In genomic region chr2:33137331-33137730, GRCh38 we compare ENCODE assay signal across 20 cellular contexts.
A peak's percentile ranks its signal among the peaks of the same experiment; 100 is the strongest.
DNase-seq lines count a peak whose midpoint lies in the region; ATAC-seq and TF ChIP-seq lines count a peak whose summit lies in the region.
"Had no signal": no experiment of that assay in that cellular context is flagged by ENCODE, and none has a peak within 500 bp of the region (broad histone marks: within the 10 kb centered on the region; RNA-seq: fewer than 3 reads in every experiment).

No MANE protein-coding gene starts in this region.

- H3K27me3 ChIP-seq in GM23248 (replicated peaks; ENCODE audit: insufficient read depth) = no peaks in the 10 kb centered on the region
- H3K27me3 ChIP-seq in thoracic aorta (replicated peaks; ENCODE audit: insufficient read depth) = no peaks in the 10 kb centered on the region
- peaks cover 0 to 5% (median 0%) of the 10 kb centered on the region in 45 donors for H3K27me3 ChIP-seq in dorsolateral prefrontal cortex
- H3K27me3 ChIP-seq in H9 (ENCODE audit: insufficient read depth, low read length) = no peaks in the 10 kb centered on the region
- H3K27me3 ChIP-seq: gastrocnemius medialis, upper lobe of left lung had no signal

- no peaks in the 10 kb centered on the region for H3K9me2 ChIP-seq in GM23248 (ENCODE audit: insufficient read depth)

- TF ChIP-seq CTCF in astrocyte of the cerebellum (IDR thresholded peaks at IDR 0.05; ENCODE audit: low read depth, low read length, missing control alignments) (no peak), fibroblast of the aortic adventitia (IDR thresholded peaks at IDR 0.05; ENCODE audit: insufficient read depth, low read length) (no peak), thoracic aorta (IDR thresholded peaks at IDR 0.05) (no peak), dorsolateral prefrontal cortex (IDR thresholded peaks at IDR 0.05 in 54 of 56, conservative IDR thresholded peaks at IDR 0.05 in 2 of 56; ENCODE audit: low read depth in 1 of 56, partially characterized antibody in 56 of 56) (no peak), H9 (conservative IDR thresholded peaks at IDR 0.05) (no peak)

- H3K79me2 ChIP-seq in GM23248 (ENCODE audit: insufficient read depth) (peaks cover 63% of the 10 kb centered on the region), H9 (ENCODE audit: insufficient read depth, low read length) (no peaks in the 10 kb centered on the region)

- no peaks in the 10 kb centered on the region for H3K36me3 Mint-ChIP-seq in H9 (ENCODE audit: insufficient read depth in 1 of 3, low read depth in 3 of 3)
- H3K36me3 Mint-ChIP-seq: activated CD4-positive, alpha-beta memory T cell treated with anti-CD3 and anti-CD28 coated beads for 36 hours; CD4-positive, CD25-positive, alpha-beta regulatory T cell; WTC11 had no signal

- no peaks in the 10 kb centered on the region for H4K20me1 ChIP-seq in GM23248 (ENCODE audit: insufficient read depth)
- H4K20me1 ChIP-seq in H9 (ENCODE audit: control insufficient read depth, insufficient read depth, insufficient read length) = no peaks in the 10 kb centered on the region

- H3K27ac ChIP-seq in GM23248 (peak overlapping the region; percentile 87; the same call in 1 of the 2 replicates), thoracic aorta (peak overlapping the region; percentile 95 to 98), dorsolateral prefrontal cortex (no peak overlapping the region), H9 (ENCODE audit: insufficient read length, low read depth, low read length) (no peak overlapping the region)
- H3K27ac ChIP-seq: RWPE1 had no signal

- H4K8ac ChIP-seq in H9 (replicated peaks; ENCODE audit: insufficient read length, low read depth, low read length) = no peak overlapping the region

- no peak overlapping the region for H2BK120ac ChIP-seq in H9 (ENCODE audit: low read depth, low read length, poor library complexity, severe bottlenecking)

- no peaks in the 10 kb centered on the region for H3K79me1 ChIP-seq in H9 (ENCODE audit: insufficient read depth, low read depth, low read length, poor library complexity, severe bottlenecking)

- H2BK12ac ChIP-seq in H9 (ENCODE audit: insufficient read length, low read depth, low read length) = no peak overlapping the region

- peak overlapping the region; percentile 95 for H3K4me3 ChIP-seq in GM23248
- peak overlapping the region; percentile 17 for H3K4me3 ChIP-seq in astrocyte of the cerebellum (ENCODE audit: low read depth, low read length)
- H3K4me3 ChIP-seq in fibroblast of the aortic adventitia (ENCODE audit: low read depth, low read length) = peak overlapping the region; percentile 73
- H3K4me3 ChIP-seq in thoracic aorta = peak overlapping the region; percentile 78
- no peak overlapping the region for H3K4me3 ChIP-seq in dorsolateral prefrontal cortex
- H3K4me3 ChIP-seq: K562 had no signal

- no peak for ATAC-seq in thoracic aorta (ENCODE audit: insufficient number of reproducible peaks, low FRiP score, low read depth)
- ATAC-seq: gastrocnemius medialis, K562, lower lobe of right lung had no signal

- no peaks in the 10 kb centered on the region for H3K23me2 ChIP-seq in H9 (ENCODE audit: insufficient read length, low read depth, low read length, poor library complexity, severe bottlenecking)

- H3K4me1 ChIP-seq in GM23248 (ENCODE audit: insufficient read depth) (peaks cover 29% of the 10 kb centered on the region), thoracic aorta (ENCODE audit: control insufficient read depth in 1 of 2, low read depth in 2 of 2) (peaks cover 21 to 59% of the 10 kb centered on the region in 2 donors), H9 (ENCODE audit: insufficient read depth, low read length) (peaks cover 3% of the 10 kb centered on the region; the same call in 1 of the 2 replicates)

- H3K9ac ChIP-seq in GM23248 (peak overlapping the region; percentile 89), H9 (ENCODE audit: extremely low read depth, insufficient read length, low read length) (no peak overlapping the region)

- no peak overlapping the region for H3K18ac ChIP-seq in H9 (ENCODE audit: insufficient read length, low read depth, low read length)

- 30 to 36% methylated on average over 1 of the region's 1 CpG for WGBS in GM23248 (ENCODE audit: low coverage in 1 of 2, low lambda C conversion rate in 2 of 2, missing lambda C conversion rate in 2 of 2), 2 experiments
- whole genome bisulfite sequencing in H9 (ENCODE audit: extremely low coverage, insufficient read length, low lambda C conversion rate) = no CpG with 5 or more reads among the region's 1 CpG

- H3K9me3 Mint-ChIP-seq in H9 = no peaks in the 10 kb centered on the region
- H3K9me3 Mint-ChIP-seq: activated CD4-positive, alpha-beta memory T cell treated with anti-CD3 and anti-CD28 coated beads for 36 hours; CD4-positive, CD25-positive, alpha-beta regulatory T cell; stimulated activated naive CD8-positive, alpha-beta T cell treated with anti-CD3 and anti-CD28 coated beads, Interleukin-15, amount 100 ng/mL, for 72 hours; WTC11 had no signal

- H2BK20ac ChIP-seq in H9 (ENCODE audit: low read depth, low read length, poor library complexity, severe bottlenecking) = no peak overlapping the region

- DNase-seq in GM23248 (peak; percentile 39), astrocyte of the cerebellum (ENCODE audit: low read depth) (no peak), fibroblast of the aortic adventitia (ENCODE audit: low read depth) (peak; percentile 60), thoracic aorta (ENCODE audit: low spot score) (no peak), cortex of kidney (lab: John Stamatoyannopoulos, UW) (no peak), dorsolateral prefrontal cortex (no peak), H9 (no peak)
- DNase-seq: activated CD4-positive, alpha-beta memory T cell treated with anti-CD3 and anti-CD28 coated beads for 36 hours; activated effector memory CD4-positive, alpha-beta T cell treated with Interleukin-2 at 50 U/mL for 16 hours; CD4-positive, CD25-positive, alpha-beta regulatory T cell; gastrocnemius medialis; HCEC 1CT; lower lobe of right lung; NCI-H1436; NCI-H2171 treated with DMSO at 0.1 percent for 48 hours; stimulated activated naive CD8-positive, alpha-beta T cell treated with anti-CD3 and anti-CD28 coated beads, Interleukin-15, amount 100 ng/mL, for 72 hours; upper lobe of left lung had no signal

- H3K36me3 ChIP-seq in GM23248 (ENCODE audit: low read depth) (no peaks in the 10 kb centered on the region), thoracic aorta (peaks cover 6% of the 10 kb centered on the region)
- H3K36me3 ChIP-seq: gastrocnemius medialis, lower lobe of right lung, upper lobe of left lung had no signal

- no peaks in the 10 kb centered on the region for H3K27me3 Mint-ChIP-seq in H9 (ENCODE audit: low read depth)

- no peak overlapping the region for H4K5ac ChIP-seq in H9 (ENCODE audit: insufficient read length, low read depth, low read length)

- no peak overlapping the region for H3K4ac ChIP-seq in H9 (ENCODE audit: low read depth, low read length)

- no peak overlapping the region for H3K56ac ChIP-seq in H9 (ENCODE audit: insufficient read length, low read depth, low read length)

- peaks cover 37% of the 10 kb centered on the region for H3F3A ChIP-seq in GM23248 (ENCODE audit: insufficient read depth)

- no peak overlapping the region for H2BK5ac ChIP-seq in H9 (ENCODE audit: insufficient read length, low read length)

- no peak overlapping the region for H3K27ac Mint-ChIP-seq in H9
- H3K27ac Mint-ChIP-seq: activated CD4-positive, alpha-beta memory T cell treated with anti-CD3 and anti-CD28 coated beads for 36 hours; CD4-positive, CD25-positive, alpha-beta regulatory T cell; stimulated activated naive CD8-positive, alpha-beta T cell treated with anti-CD3 and anti-CD28 coated beads, Interleukin-15, amount 100 ng/mL, for 72 hours had no signal

- intact Hi-C loops in dorsolateral prefrontal cortex (cut with DNase I) = loop anchor here in 1 of 2 donors (10.0 kb wide), 1 partner anchor 307 kb away; no protein-coding TSS in a partner anchor

- no peak overlapping the region for H3K14ac ChIP-seq in H9 (ENCODE audit: insufficient read depth, low read length)

- peak overlapping the region; percentile 97 for H3K4me2 ChIP-seq in GM23248 (ENCODE audit: unreplicated experiment)
- no peak overlapping the region for H3K4me2 ChIP-seq in H9 (ENCODE audit: insufficient read depth, insufficient read length, low read length)

- H2AFZ ChIP-seq in GM23248 (no peak overlapping the region), H9 (ENCODE audit: low read length) (no peak overlapping the region)

- H2AK5ac ChIP-seq in H9 (ENCODE audit: insufficient read length, low read length) = no peak overlapping the region

- no peak overlapping the region for H2BK15ac ChIP-seq in H9 (ENCODE audit: low read depth, low read length)

- no peak overlapping the region for H3T11ph ChIP-seq in H9 (ENCODE audit: low read length)

- no peak overlapping the region for H3K4me3 Mint-ChIP-seq in H9
- H3K4me3 Mint-ChIP-seq: activated CD4-positive, alpha-beta memory T cell treated with anti-CD3 and anti-CD28 coated beads for 36 hours; CD4-positive, CD25-positive, alpha-beta regulatory T cell; stimulated activated naive CD8-positive, alpha-beta T cell treated with anti-CD3 and anti-CD28 coated beads, Interleukin-15, amount 100 ng/mL, for 72 hours; WTC11 had no signal

- in situ Hi-C loops in GM23248 (cut with MboI) (no loop called here), astrocyte of the cerebellum (cut with HindIII; ENCODE audit: low sequenced_read_pairs) (no loop called here)

- H3K4me1 Mint-ChIP-seq in H9 = peaks cover 20 to 24% of the 10 kb centered on the region in 2 experiments
- H3K4me1 Mint-ChIP-seq: CD4-positive, CD25-positive, alpha-beta regulatory T cell; stimulated activated naive CD8-positive, alpha-beta T cell treated with anti-CD3 and anti-CD28 coated beads, Interleukin-15, amount 100 ng/mL, for 72 hours had no signal

- no peak overlapping the region for H3K23ac ChIP-seq in H9 (ENCODE audit: insufficient read length, low read depth, low read length)

- H4K91ac ChIP-seq in H9 (ENCODE audit: insufficient read length, low read depth, low read length) = no peak overlapping the region

- H3K9me3 ChIP-seq in GM23248 (ENCODE audit: low read depth) (no peaks in the 10 kb centered on the region), thoracic aorta (no peaks in the 10 kb centered on the region), H9 (ENCODE audit: control insufficient read depth, low read depth, low read length) (no peaks in the 10 kb centered on the region)
- H3K9me3 ChIP-seq: gastrocnemius medialis, lower lobe of right lung, upper lobe of left lung had no signal

Comparison
In these comparisons a context has a peak if more than half of its experiments do, and no peak if none do; other contexts are left out.
1. DNase-seq: peak in GM23248 (single experiment) and fibroblast of the aortic adventitia (single experiment); none in astrocyte of the cerebellum (single experiment), thoracic aorta (single experiment), cortex of kidney (single experiment), dorsolateral prefrontal cortex (0 of 10) and H9 (single experiment).
2. H3K27ac ChIP-seq: peak in GM23248 (single experiment) and thoracic aorta (2 of 2); none in dorsolateral prefrontal cortex (0 of 59) and H9 (single experiment).
3. H3K4me3 ChIP-seq: peak in GM23248 (single experiment), astrocyte of the cerebellum (single experiment), fibroblast of the aortic adventitia (single experiment) and thoracic aorta (single experiment); none in dorsolateral prefrontal cortex (0 of 59).